Comparison of ENCODE assay signal across 20 cellular contexts in the genomic region with DNA sequence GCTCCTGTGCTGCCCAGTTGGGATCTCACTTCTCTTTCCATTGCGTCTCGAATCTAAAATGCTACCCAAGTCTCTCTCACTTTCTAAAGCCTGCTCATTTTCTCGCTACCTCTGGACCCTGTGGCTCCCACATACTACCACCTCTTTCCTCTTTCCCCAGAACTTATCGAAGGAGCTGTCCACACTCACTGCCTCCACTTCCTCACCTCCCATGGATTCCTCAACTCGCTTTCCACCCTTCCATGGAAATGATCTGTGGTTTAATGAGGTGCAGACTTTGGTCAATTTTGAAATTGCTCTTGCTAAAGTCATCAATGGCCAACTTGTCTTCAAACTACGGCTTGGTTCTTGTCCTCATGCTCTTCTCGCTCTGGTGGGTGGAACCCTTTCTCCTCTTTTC. TPM values are rescaled to one million over a fixed set of nuclear protein-coding genes. Genes with fewer than 3 reads are reported as not detected.
DNase-seq lines count a peak whose midpoint lies in the region; ATAC-seq, FAIRE-seq and TF ChIP-seq lines count a peak whose summit lies in the region.
"Had no signal": no experiment of that assay in that cellular context is flagged by ENCODE, and none has a peak within 500 bp of the region (broad histone marks: within the 10 kb centered on the region; RNA-seq: fewer than 3 reads in every experiment).

No MANE protein-coding gene starts in this region.

- H3K4me2 ChIP-seq in IMR-90 (ENCODE audit: low read depth, low read length) (no peak overlapping the region), GM12878 (ENCODE audit: control insufficient read depth, insufficient read depth) (peak overlapping the region; percentile 7; the same call in 1 of the 2 replicates), trophoblast cell (ENCODE audit: low read length) (no peak overlapping the region)

- H3K9me3 ChIP-seq in Caco-2 = peaks cover 10% of the 10 kb centered on the region; the same call in 1 of the 2 replicates
- H3K9me3 ChIP-seq in IMR-90 (ENCODE audit: control insufficient read depth, insufficient read depth, low read length) = no peaks in the 10 kb centered on the region
- no peaks in the 10 kb centered on the region; the same call in 2 of the 3 replicates for H3K9me3 ChIP-seq in GM12878 (replicated peaks; ENCODE audit: control insufficient read depth, insufficient read depth, low read length)
- no peaks in the 10 kb centered on the region for H3K9me3 ChIP-seq in trophoblast cell (ENCODE audit: insufficient read depth, low read depth, low read length)

- H3K27me3 ChIP-seq in Caco-2 (replicated peaks; ENCODE audit: control insufficient read depth, insufficient read depth, low read length) = no peaks in the 10 kb centered on the region
- H3K27me3 ChIP-seq in IMR-90 (ENCODE audit: control insufficient read depth, insufficient read depth, low read length) = no peaks in the 10 kb centered on the region
- no peaks in the 10 kb centered on the region for H3K27me3 ChIP-seq in GM12878 (replicated peaks in 1 of 2; ENCODE audit: control insufficient read depth in 2 of 2, insufficient read depth in 2 of 2, low read length in 1 of 2)
- no peaks in the 10 kb centered on the region for H3K27me3 ChIP-seq in trophoblast cell (ENCODE audit: insufficient read depth, low read length)

- no peaks in the 10 kb centered on the region for H4K20me1 ChIP-seq in IMR-90 (ENCODE audit: insufficient read depth, low read length)
- no peaks in the 10 kb centered on the region for H4K20me1 ChIP-seq in GM12878 (ENCODE audit: control insufficient read depth, insufficient read depth)

- H3K56ac ChIP-seq in IMR-90 (ENCODE audit: extremely low read depth, insufficient read depth, low read length) = no peak overlapping the region

- peaks cover 16% of the 10 kb centered on the region for H3K9me1 ChIP-seq in IMR-90 (ENCODE audit: insufficient read depth, low read length)

- TF ChIP-seq EP300 in GM12878 (IDR thresholded peaks at IDR 0.05; ENCODE audit: borderline replicate concordance in 1 of 2, control insufficient read depth in 1 of 2, low read depth in 2 of 2, low read length in 2 of 2) = no peak

- H3K79me1 ChIP-seq in IMR-90 (ENCODE audit: low read depth in 1 of 2, low read length in 2 of 2) (no peaks in the 10 kb centered on the region), trophoblast cell (ENCODE audit: low read length) (peaks cover 42% of the 10 kb centered on the region)

- H3K36me3 ChIP-seq in Caco-2 (ENCODE audit: control insufficient read depth, insufficient read depth, low read length) (no peaks in the 10 kb centered on the region), IMR-90 (ENCODE audit: control insufficient read depth, insufficient read depth, low read length) (no peaks in the 10 kb centered on the region), GM12878 (ENCODE audit: control insufficient read depth in 2 of 2, insufficient read depth in 2 of 2, low read length in 1 of 2) (no peaks in the 10 kb centered on the region), trophoblast cell (ENCODE audit: control insufficient read depth in 1 of 2, insufficient read depth in 2 of 2, low read length in 2 of 2) (no peaks in the 10 kb centered on the region)

- H4K91ac ChIP-seq in IMR-90 (ENCODE audit: insufficient read depth, low read depth, low read length) (no peak overlapping the region), trophoblast cell (ENCODE audit: low read depth, low read length) (peak overlapping the region; percentile 56)

- no peak for TF ChIP-seq POLR2A in IMR-90 (IDR thresholded peaks at IDR 0.05; ENCODE audit: low read depth, low read length)
- no peak for TF ChIP-seq POLR2A in GM12878 (IDR thresholded peaks at IDR 0.05; ENCODE audit: low read depth, low read length)

- H3K4me1 ChIP-seq in Caco-2 (peaks cover 79% of the 10 kb centered on the region), IMR-90 (ENCODE audit: control insufficient read depth, insufficient read depth, low read length) (peaks cover 16% of the 10 kb centered on the region), GM12878 (ENCODE audit: control insufficient read depth, insufficient read depth, low read length) (peaks cover 20% of the 10 kb centered on the region), trophoblast cell (ENCODE audit: control insufficient read depth in 1 of 2, insufficient read depth in 2 of 2, low read length in 2 of 2) (peaks cover 25 to 32% of the 10 kb centered on the region in 2 experiments)

- H4K8ac ChIP-seq in IMR-90 (ENCODE audit: low read depth in 2 of 2, low read length in 2 of 2) = no peak overlapping the region
- peak overlapping the region; percentile 55 for H4K8ac ChIP-seq in trophoblast cell (ENCODE audit: low read depth, low read length)

- no peak overlapping the region for H4K5ac ChIP-seq in IMR-90 (ENCODE audit: low read depth, low read length)

- RAD21 ChIA-PET in GM12878 (lab: Charles Lee; ENCODE audit: unreplicated experiment) = no interaction called here

- H2BK20ac ChIP-seq in IMR-90 (ENCODE audit: low read depth, low read length) = 0 out of 2 replicates have a peak overlapping the region, but pooled peaks have one; percentile 47

- H3K23ac ChIP-seq in IMR-90 (ENCODE audit: low read depth, low read length) = no peak overlapping the region
- H3K23ac ChIP-seq in trophoblast cell (ENCODE audit: low read length) = no peak overlapping the region

- CTCF ChIA-PET in Caco-2 (lab: Charles Lee) = interaction anchor here (0.8 to 1.5 kb wide), 2 partner anchors 87 to 90 kb away, joined by 6 read pairs; no protein-coding TSS in a partner anchor
- CTCF ChIA-PET in IMR-90 (lab: Yijun Ruan, JAX) = no interaction called here
- CTCF ChIA-PET in GM12878 (lab: Yijun Ruan, JAX) = interaction anchor here (0.9 to 1.0 kb wide), 3 partner anchors 10 to 177 kb away, joined by 3 read pairs; a partner anchor contains a TSS
- CTCF ChIA-PET in RWPE1 (lab: Yijun Ruan, JAX) = interaction anchor here (1.1 kb wide), 1 partner anchor 90 kb away, joined by 8 read pairs; no protein-coding TSS in a partner anchor

- POLR2A ChIA-PET in Caco-2 (lab: Charles Lee) (interaction anchor here (0.5 kb wide), 1 partner anchor 18 kb away, joined by 14 read pairs; no protein-coding TSS in a partner anchor), IMR-90 (lab: Charles Lee; ENCODE audit: unreplicated experiment) (no interaction called here), GM12878 (lab: Charles Lee) (no interaction called here), RWPE1 (lab: Yijun Ruan, JAX; ENCODE audit: low non-redundant PET) (interaction anchor here (0.8 kb wide), 1 partner anchor 51 kb away, joined by 3 read pairs; no protein-coding TSS in a partner anchor)

- no peak overlapping the region for H2AK9ac ChIP-seq in IMR-90 (replicated peaks; ENCODE audit: low read depth, low read length, poor library complexity)

- H2BK15ac ChIP-seq in IMR-90 (ENCODE audit: low read depth, low read length) = peak overlapping the region; percentile 73; the same call in 1 of the 3 replicates

- H3K4me3 ChIP-seq in Caco-2 (ENCODE audit: low read depth, low read length) (no peak overlapping the region), IMR-90 (ENCODE audit: insufficient read depth, low read depth, low read length) (no peak overlapping the region), GM12878 (no peak overlapping the region), trophoblast cell (ENCODE audit: low read depth, low read length) (no peak overlapping the region)

- H4K12ac ChIP-seq in trophoblast cell (ENCODE audit: low read depth, low read length) = no peak overlapping the region

- intact Hi-C loops in Caco-2 (cut with micrococcal nuclease; ENCODE audit: unreplicated experiment) (no loop called here), IMR-90 (cut with micrococcal nuclease) (no loop called here), GM12878 (cut with micrococcal nuclease; ENCODE audit: unreplicated experiment) (no loop called here), posterior vena cava (cut with DNase I) (no loop called here)

- ATAC-seq in IMR-90 (ENCODE audit: low read depth) = no peak
- ATAC-seq in GM12878 = no peak
- ATAC-seq in stimulated activated naive B cell treated with anti-CD40 and anti-IgM and Interleukin-4, amounts not matched to agents 10 μg/mL and 1 μg/mL and 100 μg/mL, for 72 hours (replicated peaks) = no peak

- no peaks in the 10 kb centered on the region for H3K27me3 Mint-ChIP-seq in Caco-2 (ENCODE audit: insufficient read depth, unreplicated experiment)
- peaks cover 10 to 17% of the 10 kb centered on the region in 2 donors for H3K27me3 Mint-ChIP-seq in stimulated activated naive B cell treated with anti-CD40 and anti-IgM and Interleukin-4, amounts not matched to agents 10 μg/mL and 1 μg/mL and 100 μg/mL, for 72 hours
- H3K27me3 Mint-ChIP-seq: CD4-positive, alpha-beta memory T cell had no signal

- H3K36me3 Mint-ChIP-seq in Caco-2 (ENCODE audit: insufficient read depth, unreplicated experiment) = peaks cover 32% of the 10 kb centered on the region
- H3K36me3 Mint-ChIP-seq in stimulated activated naive B cell treated with anti-CD40 and anti-IgM and Interleukin-4, amounts not matched to agents 10 μg/mL and 1 μg/mL and 100 μg/mL, for 72 hours = no peaks in the 10 kb centered on the region
- H3K36me3 Mint-ChIP-seq: CD4-positive, alpha-beta memory T cell had no signal

- dilution Hi-C loops in IMR-90 (cut with HindIII; ENCODE audit: low sequenced_read_pairs, unreplicated experiment) = no loop called here

- H3K18ac ChIP-seq in IMR-90 (ENCODE audit: low read depth, low read length) (no peak overlapping the region), trophoblast cell (ENCODE audit: low read length) (peak overlapping the region; percentile 43)

- H3K9ac ChIP-seq in IMR-90 (ENCODE audit: low read depth, low read length) (no peak overlapping the region), GM12878 (ENCODE audit: control insufficient read depth, insufficient read depth, low read length) (no peak overlapping the region), trophoblast cell (ENCODE audit: low read length) (no peak overlapping the region)

- H2BK120ac ChIP-seq in IMR-90 (ENCODE audit: low read depth, low read length) (no peak overlapping the region; the same call in 1 of the 2 replicates), trophoblast cell (ENCODE audit: insufficient read depth, low read length, poor library complexity) (peak overlapping the region; percentile 68)

- H3K79me2 ChIP-seq in GM12878 (ENCODE audit: control insufficient read depth, insufficient read depth, low read length) (no peaks in the 10 kb centered on the region), trophoblast cell (ENCODE audit: control insufficient read depth, insufficient read depth, low read length, poor library complexity) (peaks cover 13% of the 10 kb centered on the region)

- WGBS in IMR-90 (ENCODE audit: extremely low coverage in 2 of 2, insufficient read length in 1 of 2), 2 experiments = 100% methylated on average over 2 of the region's 7 CpGs; no CpG with 5 or more reads in 1 of the 2 experiments
- 34% methylated on average over 7 of the region's 7 CpGs for WGBS in GM12878 (ENCODE audit: insufficient coverage, insufficient replicate concordance, low lambda C conversion rate, missing lambda C conversion rate)
- no CpG with 5 or more reads among the region's 7 CpGs for WGBS in trophoblast cell (ENCODE audit: extremely low coverage, insufficient coverage, insufficient read length)

- H2BK12ac ChIP-seq in trophoblast cell (ENCODE audit: low read length) = peak overlapping the region; percentile 86

- H3K4me3 Mint-ChIP-seq in Caco-2 (ENCODE audit: unreplicated experiment) = peak overlapping the region; percentile 14
- H3K4me3 Mint-ChIP-seq in stimulated activated naive B cell treated with anti-CD40 and anti-IgM and Interleukin-4, amounts not matched to agents 10 μg/mL and 1 μg/mL and 100 μg/mL, for 72 hours = no peak overlapping the region
- H3K4me3 Mint-ChIP-seq: CD4-positive, alpha-beta memory T cell; H9 had no signal

- peaks cover 9% of the 10 kb centered on the region for H3K9me3 Mint-ChIP-seq in Caco-2 (ENCODE audit: unreplicated experiment)
- H3K9me3 Mint-ChIP-seq in stimulated activated naive B cell treated with anti-CD40 and anti-IgM and Interleukin-4, amounts not matched to agents 10 μg/mL and 1 μg/mL and 100 μg/mL, for 72 hours = peaks cover 0 to 2% of the 10 kb centered on the region in 2 donors
- H3K9me3 Mint-ChIP-seq: CD4-positive, alpha-beta memory T cell had no signal

- no peak for FAIRE-seq in GM12878 (lab: Jason Lieb, UNC)
- FAIRE-seq: A204.1, GM12891, GM19239, H1 had no signal

- no peak for TF ChIP-seq CTCF in Caco-2 (IDR thresholded peaks at IDR 0.05; ENCODE audit: insufficient read depth in 1 of 2, low read depth in 1 of 2, low read length in 1 of 2, severe bottlenecking in 1 of 2, unreplicated experiment in 1 of 2)
- no peak for TF ChIP-seq CTCF in IMR-90 (conservative IDR thresholded peaks at IDR 0.05; ENCODE audit: low read depth, low read length)
- TF ChIP-seq CTCF in GM12878 (IDR thresholded peaks at IDR 0.05 in 2 of 3, conservative IDR thresholded peaks at IDR 0.05 in 1 of 3; ENCODE audit: control insufficient read depth in 2 of 3, extremely low read depth in 1 of 3, insufficient read depth in 1 of 3, low read depth in 3 of 3, low read length in 3 of 3) = no peak
- TF ChIP-seq CTCF in RWPE1 (conservative IDR thresholded peaks at IDR 0.05; ENCODE audit: low read depth) = no peak

- H3K27ac ChIP-seq in IMR-90 (ENCODE audit: insufficient read depth, low read length) = no peak overlapping the region
- no peak overlapping the region for H3K27ac ChIP-seq in GM12878 (ENCODE audit: control insufficient read depth, insufficient read depth)
- H3K27ac ChIP-seq in trophoblast cell (ENCODE audit: low read depth, low read length) = no peak overlapping the region
- no peak overlapping the region for H3K27ac ChIP-seq in RWPE1
- H3K27ac ChIP-seq: C4-2B had no signal

- H2BK5ac ChIP-seq in IMR-90 (ENCODE audit: low read depth, low read length, poor library complexity, severe bottlenecking) = no peak overlapping the region
- peak overlapping the region; percentile 64 for H2BK5ac ChIP-seq in trophoblast cell (ENCODE audit: low read depth, low read length, poor library complexity)

- H2AK5ac ChIP-seq in IMR-90 (ENCODE audit: low read depth, low read length) = peak overlapping the region; percentile 27
- peak overlapping the region; percentile 81 for H2AK5ac ChIP-seq in trophoblast cell (ENCODE audit: low read length)

- H2AFZ ChIP-seq in IMR-90 (replicated peaks; ENCODE audit: low read length, poor library complexity) (no peak overlapping the region), GM12878 (ENCODE audit: control insufficient read depth, low read depth, low read length) (no peak overlapping the region; the same call in 1 of the 2 replicates), trophoblast cell (ENCODE audit: insufficient read depth, low read length, poor library complexity) (no peak overlapping the region)

- peaks cover 62% of the 10 kb centered on the region for H3K4me1 Mint-ChIP-seq in Caco-2 (ENCODE audit: low read depth, unreplicated experiment)
- H3K4me1 Mint-ChIP-seq in stimulated activated naive B cell treated with anti-CD40 and anti-IgM and Interleukin-4, amounts not matched to agents 10 μg/mL and 1 μg/mL and 100 μg/mL, for 72 hours = peaks cover 15 to 16% of the 10 kb centered on the region in 2 donors

- H3K4ac ChIP-seq in IMR-90 (ENCODE audit: low read depth, low read length) (no peak overlapping the region; the same call in 1 of the 2 replicates), trophoblast cell (ENCODE audit: low read depth, low read length) (peak overlapping the region; percentile 12)

- in situ Hi-C loops in IMR-90 (cut with MboI; ENCODE audit: low sequenced_read_pairs) (no loop called here), GM12878 (cut with MboI) (no loop called here)

- peak overlapping the region; percentile 92 for H3K27ac Mint-ChIP-seq in Caco-2 (ENCODE audit: unreplicated experiment)
- H3K27ac Mint-ChIP-seq in stimulated activated naive B cell treated with anti-CD40 and anti-IgM and Interleukin-4, amounts not matched to agents 10 μg/mL and 1 μg/mL and 100 μg/mL, for 72 hours = no peak overlapping the region
- H3K27ac Mint-ChIP-seq: H9 had no signal

- no TSS peak for BruUV-seq in Caco-2 (replicated peaks; lab: Mats Ljungman, UMichigan)
- no TSS peak for BruUV-seq in IMR-90 (replicated peaks; lab: Mats Ljungman, UMichigan)
- BruUV-seq in GM12878 (replicated peaks; lab: Mats Ljungman, UMichigan) = no TSS peak

- SMC1A ChIA-PET in GM12878 (lab: Charles Lee; ENCODE audit: uncharacterized antibody, unreplicated experiment) = interaction anchor here (0.6 to 4.3 kb wide), 2 partner anchors 8 kb away, joined by 3 to 17 read pairs; no protein-coding TSS in a partner anchor

- H3K14ac ChIP-seq in IMR-90 (replicated peaks; ENCODE audit: low read depth, low read length) (no peak overlapping the region), trophoblast cell (ENCODE audit: low read length) (peak overlapping the region; percentile 77)

- TF ChIP-seq RAD21 in IMR-90 (IDR thresholded peaks at IDR 0.05; ENCODE audit: low read length) (no peak), GM12878 (IDR thresholded peaks at IDR 0.05; ENCODE audit: insufficient read depth, low read depth, low read length) (no peak)

- DNase-seq in Caco-2 = no peak
- DNase-seq in IMR-90 = no peak
- DNase-seq in GM12878 (ENCODE audit: low read depth, low spot score) = no peak
- no peak for DNase-seq in trophoblast cell
- DNase-seq in RWPE1 (ENCODE audit: low spot score) = no peak
- DNase-seq in cerebellar cortex (ENCODE audit: low spot score) = no peak
- no peak for DNase-seq in posterior vena cava (ENCODE audit: low spot score)
- no peak for DNase-seq in stimulated activated naive B cell treated with anti-CD40 and anti-IgM and Interleukin-4, amounts not matched to agents 10 μg/mL and 1 μg/mL and 100 μg/mL, for 72 hours
- DNase-seq: ACHN; Calu3; CD4-positive, alpha-beta memory T cell; DND-41; EL; H9; KBM-7 had no signal

RNA-seq across cellular contexts. Expression of a gene that starts 37.2 kb away (rescaled TPM):
- total RNA-seq in Caco-2 (2022) (37.8 and 48.5 TPM in 2 replicates), IMR-90 (2012; rRNA removed) (3.3 and 4.3 TPM in 2 replicates), GM12878 (2014; rRNA removed) (1.8 and 2.3 TPM in 2 replicates), GM12878 (2014; rRNA removed; fragmentation: Illumina TruSeq; extraction: Trizol) (0.67 and 0.88 TPM in 2 replicates), GM12878 (2021) (2.2 TPM in 2 replicates), posterior vena cava (1 to 10 TPM in 1 of 2 donors, under 1 TPM in 1; 0.48 to 1.3 TPM)
- polyA plus RNA-seq in IMR-90 (2012; rRNA removed) (12.7 and 13.2 TPM in 2 replicates), GM12878 (2011; rRNA removed) (7.0 and 14.5 TPM in 2 replicates), GM12878 (2014; fragmentation: Illumina TruSeq; extraction: Trizol) (0.92 and 1.3 TPM in 2 replicates), GM12878 (2014; fragmentation: Nextera tagmentation; extraction: Ambion mirVana) (under 1 TPM; 0.19 to 0.49 TPM), GM12878 (2014; rRNA removed) (1.7 and 2.4 TPM in 2 replicates), GM12878 (2016; fragmentation: Nextera tagmentation; extraction: Ambion mirVana) (1 to 10 TPM; 1.7 to 1.9 TPM)
- polyA plus RNA-seq in IMR-90 (2012; cell fraction: cytosol; rRNA removed) = 9.5 TPM in 2 replicates
- polyA plus RNA-seq in IMR-90 (2012; cell fraction: nucleus; rRNA removed; ENCODE audit: low replicate concordance) = 17.9 and 24.9 TPM in 2 replicates
- 4.9 and 5.0 TPM in 2 replicates for total RNA-seq in GM12878 (2013; cell fraction: nucleolus; rRNA removed)
- 1.4 TPM for polyA plus RNA-seq in GM12878 (2011; ENCODE audit: low read depth)
- polyA plus RNA-seq in GM12878 (2011; cell fraction: cytosol; rRNA removed) = 17.3 and 18.0 TPM in 2 replicates
- polyA plus RNA-seq in GM12878 (2011; cell fraction: nucleus; rRNA removed) = 24.4 and 27.7 TPM in 2 replicates
- polyA plus RNA-seq in GM12878 (2012) = 1.1 and 2.4 TPM in 2 replicates
- 5.2 and 11.6 TPM in 2 replicates for polyA minus RNA-seq in GM12878 (2011; rRNA and poly(A)+ RNA removed)
- 5.4 and 6.8 TPM in 2 replicates for polyA minus RNA-seq in GM12878 (2011; cell fraction: cytosol; rRNA and poly(A)+ RNA removed)
- 3.3 and 4.2 TPM in 2 replicates for polyA minus RNA-seq in GM12878 (2011; cell fraction: nucleus; rRNA and poly(A)+ RNA removed)
- 43.4 and 44.7 TPM in 2 replicates for polyA plus RNA-seq in trophoblast cell (2013)
- total RNA-seq: CD4-positive, alpha-beta memory T cell had no signal
- polyA plus RNA-seq: CD4-positive, alpha-beta memory T cell had no signal

Comparison
In these comparisons a context has a peak if more than half of its experiments do, and no peak if none do; other contexts are left out.
1. POLR2A ChIA-PET loops: an anchor here in Caco-2 (0.5 kb wide) and RWPE1 (0.8 kb wide); none called in IMR-90 and GM12878.